In the genomic region with DNA sequence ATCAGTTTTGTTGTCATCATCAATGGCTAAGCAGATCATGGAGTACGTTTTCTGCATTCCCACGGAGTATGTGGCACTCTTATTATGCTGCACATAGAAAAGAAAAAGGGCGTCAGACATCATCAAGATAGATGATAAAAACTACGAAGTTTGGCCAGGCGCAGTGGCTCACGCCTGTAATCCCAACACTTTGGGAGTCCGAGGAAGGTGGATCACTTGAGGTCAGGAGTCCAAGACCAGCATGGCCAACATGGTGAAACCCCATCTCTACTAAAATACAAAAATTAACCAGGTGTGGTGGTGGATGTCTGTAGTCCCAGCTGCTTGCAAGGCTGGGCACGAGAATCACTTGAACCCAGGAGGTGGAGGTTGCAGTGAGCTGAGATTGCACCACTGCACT, we compare ENCODE assay signal across 5 cellular contexts.
DNase-seq lines count a peak whose midpoint lies in the region; ATAC-seq and TF ChIP-seq lines count a peak whose summit lies in the region.
"Not testable (repeated sequence)": the region's sequence is repeated elsewhere in the genome, so short reads cannot be mapped to it uniquely, and the experiment has no call there.

No MANE protein-coding gene starts in this region.

- H3K27ac Mint-ChIP-seq in GM23338; osteocyte (ENCODE audit: unreplicated experiment); type B pancreatic cell: not testable (repeated sequence)
- H3K27ac Mint-ChIP-seq in immature natural killer cell: peak overlapping the region in 4 of 6 donors; percentile 16 to 66 (median 48)

- H3K27me3 Mint-ChIP-seq in GM23338 (ENCODE audit: insufficient read depth, low read depth, poor library complexity); immature natural killer cell (ENCODE audit: low read depth in 3 of 3); osteocyte (ENCODE audit: unreplicated experiment); type B pancreatic cell: not testable (repeated sequence)

- not testable (repeated sequence) for H3K27me3 ChIP-seq in GM23338 (ENCODE audit: insufficient read depth)

- H3K4me1 ChIP-seq in GM23338 (ENCODE audit: insufficient read depth): not testable (repeated sequence)

- not testable (repeated sequence) for H3K79me2 ChIP-seq in GM23338 (replicated peaks; ENCODE audit: insufficient read depth)

- H3K4me3 Mint-ChIP-seq in GM23338; immature natural killer cell; osteocyte (ENCODE audit: unreplicated experiment); type B pancreatic cell: not testable (repeated sequence)

- not testable (repeated sequence) for H3K9me2 ChIP-seq in GM23338 (ENCODE audit: insufficient read depth)

- H3K4me2 ChIP-seq in GM23338: not testable (repeated sequence)

- H3K9me3 Mint-ChIP-seq in GM23338: peaks cover 25% of the 10 kb centered on the region
- H3K9me3 Mint-ChIP-seq in immature natural killer cell, type B pancreatic cell: not testable (repeated sequence)
- H3K9me3 Mint-ChIP-seq in osteocyte (ENCODE audit: unreplicated experiment): peaks cover 16% of the 10 kb centered on the region

- H3K4me1 Mint-ChIP-seq in GM23338; immature natural killer cell; osteocyte (ENCODE audit: unreplicated experiment); type B pancreatic cell (ENCODE audit: unreplicated experiment): not testable (repeated sequence)

- H3F3A ChIP-seq in GM23338 (replicated peaks; ENCODE audit: low read depth): not testable (repeated sequence)

- H3K4me3 ChIP-seq in GM23338: 0 out of 2 replicates have a peak overlapping the region, but pooled peaks have one; percentile 17

- H2AFZ ChIP-seq in GM23338: not testable (repeated sequence)

- not testable (repeated sequence) for H4K20me1 ChIP-seq in GM23338 (replicated peaks; ENCODE audit: insufficient read depth)

- intact Hi-C loops in cardiac septum (cut with DNase I): not testable (repeated sequence)

- H3K36me3 Mint-ChIP-seq in GM23338 (ENCODE audit: low read depth): peaks cover 11% of the 10 kb centered on the region
- not testable (repeated sequence) for H3K36me3 Mint-ChIP-seq in immature natural killer cell; osteocyte (ENCODE audit: unreplicated experiment); type B pancreatic cell

- H3K36me3 ChIP-seq in GM23338 (ENCODE audit: insufficient read depth): not testable (repeated sequence)

- not testable (repeated sequence) for ATAC-seq in GM23338

- not testable (repeated sequence) for DNase-seq in GM23338 (ENCODE audit: low spot score); immature natural killer cell
- DNase-seq in cardiac septum (ENCODE audit: low spot score): peak; percentile 41
- DNase-seq in osteocyte (ENCODE audit: extremely low spot score, unreplicated experiment): peak; percentile 85
- peak; percentile 66 for DNase-seq in type B pancreatic cell (ENCODE audit: extremely low spot score, unreplicated experiment)

- not testable (repeated sequence) for H3K27ac ChIP-seq in GM23338 (ENCODE audit: low read depth)

- TF ChIP-seq CTCF in GM23338 (conservative IDR thresholded peaks at IDR 0.05; ENCODE audit: low read depth in 2 of 2); osteocyte (IDR thresholded peaks at IDR 0.05); type B pancreatic cell (conservative IDR thresholded peaks at IDR 0.05): not testable (repeated sequence)
